ENCODE assay signal across 8 cellular contexts in the genomic region with DNA sequence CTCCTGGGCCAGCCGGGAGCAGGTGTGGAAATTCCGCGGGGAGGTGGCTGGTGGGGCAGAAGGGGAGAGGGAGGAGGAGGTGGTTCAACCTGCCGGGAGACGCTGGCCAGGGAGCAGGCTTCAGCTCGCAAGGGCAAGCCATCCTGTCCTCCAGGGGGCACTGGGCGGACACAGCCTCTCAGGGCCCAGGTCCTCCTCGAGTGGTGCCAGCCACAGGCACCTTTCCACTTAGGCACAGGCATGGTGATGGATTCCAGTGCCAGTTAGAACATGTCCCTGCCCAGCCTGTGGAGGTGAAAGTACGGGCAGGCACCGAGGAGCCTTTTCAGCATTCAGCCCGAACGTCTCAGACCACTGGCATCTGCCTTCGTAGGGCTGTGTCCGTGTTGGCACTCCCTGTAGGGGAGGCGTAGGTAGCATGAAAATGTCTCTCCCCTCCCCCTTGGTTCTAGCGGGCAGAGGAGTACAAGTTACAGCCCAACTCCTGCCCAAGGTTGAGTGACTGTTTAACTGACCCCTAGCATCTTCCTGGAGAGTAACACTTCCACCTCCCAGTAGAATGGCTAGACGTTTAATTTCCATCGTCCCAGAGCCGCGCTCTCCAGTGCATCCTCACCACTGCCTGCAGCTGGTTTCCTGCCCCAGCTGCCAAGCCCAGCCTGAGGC. TPM values are rescaled to one million over a fixed set of nuclear protein-coding genes. Genes with fewer than 3 reads are reported as not detected.
DNase-seq lines count a peak whose midpoint lies in the region; ATAC-seq, FAIRE-seq and TF ChIP-seq lines count a peak whose summit lies in the region.

No MANE protein-coding gene starts in this region.

- H3K27ac Mint-ChIP-seq in T-helper 2 cell treated with Interferon-gamma antibody and Interleukin-4, amounts not matched to agents 5 μg/mL and 100 μg/mL, for 36 hours = no peak overlapping the region

- peak; percentile 30 for FAIRE-seq in GM12892 (lab: Jason Lieb, UNC)
- FAIRE-seq in frontal cortex (lab: Jason Lieb, UNC) = no peak

- H3K4me3 Mint-ChIP-seq in T-helper 2 cell treated with Interferon-gamma antibody and Interleukin-4, amounts not matched to agents 5 μg/mL and 100 μg/mL, for 36 hours = no peak overlapping the region

- H3K4me2 ChIP-seq in OCI-LY7 (ENCODE audit: low read length) = peak overlapping the region; percentile 62

- no peak for DNase-seq in AG09319 (ENCODE audit: extremely low read depth, low read depth)
- DNase-seq in GM12892 (ENCODE audit: insufficient read length) = no peak
- DNase-seq in OCI-LY7 (ENCODE audit: low spot score) = peak; percentile 27
- peak; percentile 73 for DNase-seq in dermis blood vessel endothelial cell
- peak; percentile 60 to 66 for DNase-seq in lung microvascular endothelial cell (ENCODE audit: low read depth in 2 of 2)
- no peak for DNase-seq in thoracic aorta (ENCODE audit: low spot score)
- DNase-seq in frontal cortex (ENCODE audit: low spot score in 2 of 2) = no peak
- no peak for DNase-seq in T-helper 2 cell treated with Interferon-gamma antibody and Interleukin-4, amounts not matched to agents 5 μg/mL and 100 μg/mL, for 36 hours (ENCODE audit: low spot score)

- peak; percentile 75 for TF ChIP-seq CTCF in AG09319 (IDR thresholded peaks at IDR 0.05; ENCODE audit: low read depth, low read length)
- TF ChIP-seq CTCF in OCI-LY7 (conservative IDR thresholded peaks at IDR 0.05; ENCODE audit: low read length) = peak; percentile 59
- peak; percentile 58 for TF ChIP-seq CTCF in thoracic aorta (IDR thresholded peaks at IDR 0.05)

- POLR2A ChIA-PET in OCI-LY7 (lab: Charles Lee) = interaction anchor here (1.0 to 1.5 kb wide), 2 partner anchors 9 to 13 kb away, joined by 3 read pairs; no protein-coding TSS in a partner anchor

- no peaks in the 10 kb centered on the region for H3K9me3 Mint-ChIP-seq in T-helper 2 cell treated with Interferon-gamma antibody and Interleukin-4, amounts not matched to agents 5 μg/mL and 100 μg/mL, for 36 hours

- H3K27ac ChIP-seq in OCI-LY7 (ENCODE audit: low read depth, low read length, poor library complexity, severe bottlenecking) = no peak overlapping the region
- H3K27ac ChIP-seq in thoracic aorta = peak overlapping the region in 1 of 2 donors; percentile 25

- no peaks in the 10 kb centered on the region for H4K20me1 ChIP-seq in OCI-LY7 (ENCODE audit: insufficient read depth, low read length)

- H3K4me1 Mint-ChIP-seq in T-helper 2 cell treated with Interferon-gamma antibody and Interleukin-4, amounts not matched to agents 5 μg/mL and 100 μg/mL, for 36 hours (ENCODE audit: low read depth) = peaks cover 8% of the 10 kb centered on the region

- no peaks in the 10 kb centered on the region for H3K9me2 ChIP-seq in OCI-LY7 (ENCODE audit: insufficient read depth, low read length)

- intact Hi-C loops in OCI-LY7 (cut with micrococcal nuclease; ENCODE audit: unreplicated experiment) = no loop called here

- no peak overlapping the region for H2AFZ ChIP-seq in OCI-LY7 (ENCODE audit: low read length)

- H3K4me1 ChIP-seq in OCI-LY7 (ENCODE audit: insufficient read depth, low read length, poor library complexity, severe bottlenecking) (peaks cover 36% of the 10 kb centered on the region), thoracic aorta (ENCODE audit: control insufficient read depth in 1 of 2, low read depth in 2 of 2) (peaks cover 12 to 26% of the 10 kb centered on the region in 2 donors)

- no peaks in the 10 kb centered on the region for H3K36me3 Mint-ChIP-seq in T-helper 2 cell treated with Interferon-gamma antibody and Interleukin-4, amounts not matched to agents 5 μg/mL and 100 μg/mL, for 36 hours (ENCODE audit: low read depth)

- peak overlapping the region; percentile 66 for H3K4me3 ChIP-seq in OCI-LY7 (ENCODE audit: low read depth, low read length, poor library complexity, severe bottlenecking)
- H3K4me3 ChIP-seq in thoracic aorta = peak overlapping the region; percentile 79

- H3K27me3 ChIP-seq in thoracic aorta (replicated peaks; ENCODE audit: insufficient read depth) = no peaks in the 10 kb centered on the region

- no peaks in the 10 kb centered on the region for H3K36me3 ChIP-seq in OCI-LY7 (ENCODE audit: insufficient read depth, low read length)
- H3K36me3 ChIP-seq in thoracic aorta = no peaks in the 10 kb centered on the region

- H3K9me3 ChIP-seq in OCI-LY7 (ENCODE audit: low read length) (no peaks in the 10 kb centered on the region), thoracic aorta (no peaks in the 10 kb centered on the region)

- BruUV-seq in OCI-LY7 (replicated peaks; lab: Mats Ljungman, UMichigan) = no TSS peak

- H3K79me2 ChIP-seq in OCI-LY7 (ENCODE audit: insufficient read depth, low read depth, low read length) = no peaks in the 10 kb centered on the region

- TF ChIP-seq POLR2A in GM12892 (IDR thresholded peaks at IDR 0.05; ENCODE audit: low read depth, low read length) = no peak

- H3K27me3 Mint-ChIP-seq in T-helper 2 cell treated with Interferon-gamma antibody and Interleukin-4, amounts not matched to agents 5 μg/mL and 100 μg/mL, for 36 hours (ENCODE audit: low read depth) = peaks cover 68% of the 10 kb centered on the region

- CTCF ChIA-PET in OCI-LY7 (lab: Charles Lee; ENCODE audit: unreplicated experiment) = interaction anchor here (0.6 kb wide), 2 partner anchors 22 to 55 kb away, joined by 3 to 4 read pairs; no protein-coding TSS in a partner anchor

- no peak for ATAC-seq in thoracic aorta (ENCODE audit: insufficient number of reproducible peaks, low FRiP score, low read depth)

RNA-seq across cellular contexts. Expression of a gene that starts 48.9 kb away (rescaled TPM):
- polyA plus RNA-seq in GM12892 (2012; ENCODE audit: missing spikeins) = 0.13 TPM
- total RNA-seq in OCI-LY7 (2014; rRNA removed; shearing (Covaris generic)) = 2.9 and 3.9 TPM in 2 replicates
- total RNA-seq in OCI-LY7 (2022) (11.1 and 11.2 TPM in 2 replicates), dermis blood vessel endothelial cell (24.3 and 38.4 TPM in 2 replicates), lung microvascular endothelial cell (14.1 and 16.3 TPM in 2 replicates), thoracic aorta (100 to 1,000 TPM in 1 of 2 donors, 10 to 100 TPM in 1; 87.4 to 104 TPM), frontal cortex (12.6 TPM)

Comparison
In these comparisons a context has a peak if more than half of its experiments do, and no peak if none do; other contexts are left out.
1. DNase-seq: peak in OCI-LY7 (single experiment), dermis blood vessel endothelial cell (single experiment) and lung microvascular endothelial cell (2 of 2); none in AG09319 (single experiment), GM12892 (single experiment), thoracic aorta (single experiment), frontal cortex (0 of 2) and T-helper 2 cell treated with Interferon-gamma antibody and Interleukin-4, amounts not matched to agents 5 μg/mL and 100 μg/mL, for 36 hours (single experiment).
2. Peak in every context shown above with its lines, with median percentiles within 50 percentile points of each other: CTCF ChIP-seq.